Comparison of ENCODE assay signal across 25 cellular contexts in genomic region chr5:142078706-142079105, GRCh38.
"Had no signal": no experiment of that assay in that cellular context is flagged by ENCODE, and none has a peak within 500 bp of the region (broad histone marks: within the 10 kb centered on the region; RNA-seq: fewer than 3 reads in every experiment).

No MANE protein-coding gene starts in this region.

- H3K9me3 ChIP-seq: colonic mucosa had no signal

- DNase-seq: activated CD4-positive, alpha-beta memory T cell treated with anti-CD3 and anti-CD28 coated beads, Interleukin-2, amount 10 ng/mL, durations not matched to agents 7 days and 5 days; activated CD4-positive, alpha-beta T cell treated with anti-CD3 and anti-CD28 coated beads for 1 hour; activated CD4-positive, alpha-beta T cell treated with anti-CD3 and anti-CD28 coated beads for 4 hours; activated CD4-positive, alpha-beta T cell treated with anti-CD3 and anti-CD28 coated beads, Interleukin-2, amount 10 ng/mL, durations not matched to agents 7 days and 5 days; activated CD4-positive, alpha-beta T cell treated with anti-CD3 and anti-CD28 coated beads, Interleukin-2, amount 50 U/mL, for 4 hours; activated effector memory CD4-positive, alpha-beta T cell treated with Interleukin-2 at 50 U/mL for 16 hours; activated gamma-delta T cell treated with Interleukin-2 at 50 U/mL for 16 hours; activated naive CD4-positive, alpha-beta T cell treated with anti-CD3 and anti-CD28 coated beads, Interleukin-2, amount 50 U/mL, for 16 hours; activated naive CD4-positive, alpha-beta T cell treated with Interleukin-2 at 50 U/mL for 16 hours; activated T-cell treated with anti-CD3 and anti-CD28 coated beads, Interleukin-2, amount 50 U/mL, for 4 hours; amniotic stem cell; anterior cingulate cortex; colonic mucosa; effector CD8-positive, alpha-beta T cell; foreskin fibroblast; T-helper 1 cell; T-helper 17 cell; T1000 had no signal

- FAIRE-seq: astrocyte, frontal cortex had no signal

- H3K4me1 ChIP-seq: colonic mucosa had no signal

- H3K9me3 Mint-ChIP-seq: activated CD4-positive, alpha-beta memory T cell treated with anti-CD3 and anti-CD28 coated beads, Interleukin-2, amount 10 ng/mL, durations not matched to agents 7 days and 5 days; activated CD4-positive, alpha-beta T cell treated with anti-CD3 and anti-CD28 coated beads, Interleukin-2, amount 10 ng/mL, durations not matched to agents 7 days and 5 days; activated T-cell treated with anti-CD3 and anti-CD28 coated beads, Interleukin-2, amount 50 U/mL, for 4 hours; activated T-helper 17 cell treated with anti-CD3 and anti-CD28 coated beads, Interleukin-2, amount 50 U/mL, for 72 hours; T-helper 2 cell treated with Interferon-gamma antibody and Interleukin-4, amounts not matched to agents 5 μg/mL and 100 μg/mL, for 36 hours had no signal

- H3K27ac ChIP-seq: colonic mucosa had no signal

- H3K27me3 Mint-ChIP-seq: activated T-helper 17 cell treated with anti-CD3 and anti-CD28 coated beads, Interleukin-2, amount 50 U/mL, for 72 hours; T-helper 17 cell had no signal

- H3K36me3 ChIP-seq: colonic mucosa had no signal

- H3K4me3 ChIP-seq: colonic mucosa had no signal

- H3K27ac Mint-ChIP-seq: activated CD4-positive, alpha-beta memory T cell treated with anti-CD3 and anti-CD28 coated beads, Interleukin-2, amount 10 ng/mL, durations not matched to agents 7 days and 5 days; activated CD4-positive, alpha-beta T cell treated with anti-CD3 and anti-CD28 coated beads, Interleukin-2, amount 10 ng/mL, durations not matched to agents 7 days and 5 days; activated T-helper 17 cell treated with anti-CD3 and anti-CD28 coated beads, Interleukin-2, amount 50 U/mL, for 72 hours; endodermal cell; T-helper 2 cell treated with Interferon-gamma antibody and Interleukin-4, amounts not matched to agents 5 μg/mL and 100 μg/mL, for 36 hours; WTC11 had no signal

- H3K27me3 ChIP-seq: colonic mucosa had no signal

- ATAC-seq: activated T-cell treated with anti-CD3 and anti-CD28 coated beads, Interleukin-2, amount 50 U/mL, for 4 hours; activated T-helper 17 cell treated with anti-CD3 and anti-CD28 coated beads, Interleukin-2, amount 50 U/mL, for 72 hours; esophagus mucosa; T-helper 17 cell; WTC11 had no signal

- H3K4me3 Mint-ChIP-seq: activated CD4-positive, alpha-beta memory T cell treated with anti-CD3 and anti-CD28 coated beads, Interleukin-2, amount 10 ng/mL, durations not matched to agents 7 days and 5 days; activated CD4-positive, alpha-beta T cell treated with anti-CD3 and anti-CD28 coated beads, Interleukin-2, amount 10 ng/mL, durations not matched to agents 7 days and 5 days; activated T-cell treated with anti-CD3 and anti-CD28 coated beads, Interleukin-2, amount 50 U/mL, for 4 hours; activated T-helper 17 cell treated with anti-CD3 and anti-CD28 coated beads, Interleukin-2, amount 50 U/mL, for 72 hours; endodermal cell; T-helper 17 cell; T-helper 2 cell treated with Interferon-gamma antibody and Interleukin-4, amounts not matched to agents 5 μg/mL and 100 μg/mL, for 36 hours; WTC11 had no signal

- H3K4me1 Mint-ChIP-seq: T-helper 17 cell had no signal
